ENCODE assay signal across 1 cellular context in the genomic region with DNA sequence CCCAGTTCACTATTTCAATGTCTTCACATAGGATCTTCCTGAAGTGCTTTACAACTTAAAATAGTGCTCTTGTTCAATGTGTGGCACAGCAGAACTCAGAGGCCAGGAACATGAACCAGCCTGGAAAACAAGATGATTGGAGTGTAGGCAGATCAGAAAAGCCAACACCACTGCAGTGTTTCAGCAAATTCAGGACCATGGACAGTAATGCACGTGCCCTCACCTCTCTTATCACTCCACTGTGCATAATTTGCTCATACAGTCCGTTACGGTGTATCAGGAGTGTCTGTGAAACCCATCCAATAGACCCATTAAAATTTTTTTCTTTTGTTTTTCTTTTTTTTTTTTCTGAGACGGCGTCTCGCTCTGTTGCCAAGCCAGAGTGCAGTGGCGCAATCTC.
TF ChIP-seq lines count a peak whose summit lies in the region.

No MANE protein-coding gene starts in this region.

TF ChIP-seq in H1, 55 proteins besides CTCF, POLR2A, EP300 and RAD21:
- no peak for TF ChIP-seq CBX5 (IDR thresholded peaks at IDR 0.05; ENCODE audit: low read depth, low read length)
- no peak for TF ChIP-seq GABPA (IDR thresholded peaks at IDR 0.05; ENCODE audit: borderline replicate concordance, insufficient read depth, low read length)
- no peak for TF ChIP-seq CEBPB (IDR thresholded peaks at IDR 0.05; ENCODE audit: low read depth, low read length)
- TF ChIP-seq, protein P1, sequence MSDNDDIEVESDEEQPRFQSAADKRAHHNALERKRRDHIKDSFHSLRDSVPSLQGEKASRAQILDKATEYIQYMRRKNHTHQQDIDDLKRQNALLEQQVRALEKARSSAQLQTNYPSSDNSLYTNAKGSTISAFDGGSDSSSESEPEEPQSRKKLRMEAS (IDR thresholded peaks at IDR 0.05): peak; percentile 20; the same call in 1 of the 2 replicates
- no peak for TF ChIP-seq HDAC6 (IDR thresholded peaks at IDR 0.05; ENCODE audit: low read depth, low read length)
